Comparison of ENCODE assay signal across 1 cellular context in the genomic region with DNA sequence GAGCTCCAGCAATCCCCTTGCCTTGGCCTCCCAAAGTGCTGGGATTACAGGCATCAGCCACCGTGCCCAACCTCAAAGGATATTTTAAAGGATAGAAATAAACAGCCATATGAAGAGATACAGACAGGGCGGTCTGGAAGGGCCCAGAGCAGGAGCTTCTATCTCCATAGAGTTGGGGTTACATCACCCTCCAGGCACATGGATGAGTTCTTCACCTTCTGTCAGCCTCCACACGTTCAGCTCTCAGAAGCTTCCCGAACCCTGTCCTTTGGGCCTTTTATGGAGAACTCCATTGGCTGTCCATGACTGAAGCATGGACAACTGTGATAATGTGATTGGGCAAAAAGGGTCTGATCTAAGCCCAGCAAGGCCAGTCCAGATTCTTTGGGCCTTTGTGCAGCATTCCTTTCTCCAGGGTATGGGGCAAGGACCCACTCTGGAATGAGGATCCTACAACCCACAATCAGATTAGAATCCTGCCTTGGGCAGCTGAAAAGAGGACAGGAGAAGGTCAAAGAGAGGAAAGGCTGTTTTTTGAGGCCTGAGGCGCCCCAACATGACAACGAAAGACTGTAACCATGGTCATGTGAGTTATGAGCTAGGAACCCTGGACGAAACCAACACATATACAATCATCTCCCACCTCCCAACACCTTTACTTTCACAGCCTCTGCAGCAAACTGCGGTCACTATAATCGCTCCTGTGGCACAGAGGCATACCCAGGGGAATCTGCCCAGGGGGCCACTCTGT.
TF ChIP-seq lines count a peak whose summit lies in the region.

No MANE protein-coding gene starts in this region.

TF ChIP-seq in HepG2, 621 proteins besides CTCF, POLR2A, EP300 and RAD21:
- 0 out of 2 replicates have a peak, but pooled peaks have one; percentile 40 for TF ChIP-seq ZNF605 (CRISPR knock-in tag; IDR thresholded peaks at IDR 0.05)
